1 cellular context compared by ENCODE assay signal in the genomic region with DNA sequence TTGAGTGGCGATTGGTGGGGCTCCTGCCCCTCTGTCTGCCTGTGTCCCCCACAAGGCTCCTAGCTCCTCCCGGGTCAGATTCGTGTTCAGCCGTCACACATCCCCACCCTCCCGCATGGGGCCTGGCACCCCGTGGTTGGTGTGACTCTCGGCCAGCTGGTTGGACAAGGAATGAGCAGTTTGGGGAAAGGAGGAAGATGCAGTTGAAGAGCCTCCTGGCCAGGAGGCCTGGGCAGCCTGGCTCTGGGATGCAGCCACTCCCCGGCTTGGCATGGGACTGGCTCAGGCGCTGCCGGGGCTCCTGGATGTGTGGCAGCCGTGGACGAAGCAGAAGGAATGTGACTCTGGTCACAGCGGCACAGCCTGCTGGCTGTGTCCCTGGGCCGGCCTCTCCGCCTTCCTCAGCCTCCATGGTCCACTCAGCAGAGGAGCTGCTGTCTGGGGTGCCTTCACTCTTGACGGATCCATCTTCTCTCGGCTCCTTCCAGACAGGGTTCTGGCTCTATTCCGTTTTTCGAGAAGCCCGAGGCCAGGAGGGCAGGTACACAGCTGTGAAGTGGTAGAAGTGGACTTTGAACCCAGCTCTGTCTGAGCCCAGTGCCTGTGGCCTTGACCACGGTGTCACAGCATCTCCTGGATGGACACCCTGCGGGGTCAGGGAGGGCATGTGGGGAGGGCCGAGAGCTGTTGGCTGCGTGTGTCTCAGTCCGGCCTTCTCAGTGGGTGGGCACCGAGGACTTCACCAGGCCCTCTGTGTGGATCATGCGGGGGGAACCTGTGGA.
TF ChIP-seq lines count a peak whose summit lies in the region.

No MANE protein-coding gene starts in this region.

TF ChIP-seq in HepG2, 621 proteins besides CTCF, POLR2A, EP300 and RAD21 (continued from another document and continues in another):
- TF ChIP-seq, protein P1, sequence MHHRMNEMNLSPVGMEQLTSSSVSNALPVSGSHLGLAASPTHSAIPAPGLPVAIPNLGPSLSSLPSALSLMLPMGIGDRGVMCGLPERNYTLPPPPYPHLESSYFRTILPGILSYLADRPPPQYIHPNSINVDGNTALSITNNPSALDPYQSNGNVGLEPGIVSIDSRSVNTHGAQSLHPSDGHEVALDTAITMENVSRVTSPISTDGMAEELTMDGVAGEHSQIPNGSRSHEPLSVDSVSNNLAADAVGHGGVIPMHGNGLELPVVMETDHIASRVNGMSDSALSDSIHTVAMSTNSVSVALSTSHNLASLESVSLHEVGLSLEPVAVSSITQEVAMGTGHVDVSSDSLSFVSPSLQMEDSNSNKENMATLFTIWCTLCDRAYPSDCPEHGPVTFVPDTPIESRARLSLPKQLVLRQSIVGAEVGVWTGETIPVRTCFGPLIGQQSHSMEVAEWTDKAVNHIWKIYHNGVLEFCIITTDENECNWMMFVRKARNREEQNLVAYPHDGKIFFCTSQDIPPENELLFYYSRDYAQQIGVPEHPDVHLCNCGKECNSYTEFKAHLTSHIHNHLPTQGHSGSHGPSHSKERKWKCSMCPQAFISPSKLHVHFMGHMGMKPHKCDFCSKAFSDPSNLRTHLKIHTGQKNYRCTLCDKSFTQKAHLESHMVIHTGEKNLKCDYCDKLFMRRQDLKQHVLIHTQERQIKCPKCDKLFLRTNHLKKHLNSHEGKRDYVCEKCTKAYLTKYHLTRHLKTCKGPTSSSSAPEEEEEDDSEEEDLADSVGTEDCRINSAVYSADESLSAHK (CRISPR knock-in tag; IDR thresholded peaks at IDR 0.05; ENCODE audit: borderline replicate concordance) = no peak
- TF ChIP-seq ZNF496 (CRISPR knock-in tag; IDR thresholded peaks at IDR 0.05; ENCODE audit: insufficient replicate concordance) (no peak), GFI1 (CRISPR knock-in tag; IDR thresholded peaks at IDR 0.05; ENCODE audit: borderline replicate concordance) (no peak), ZNF556 (CRISPR knock-in tag; IDR thresholded peaks at IDR 0.05; ENCODE audit: borderline replicate concordance) (peak; percentile 40; the same call in 1 of the 2 replicates), NFKBIZ (CRISPR knock-in tag; IDR thresholded peaks at IDR 0.05) (no peak), ZSCAN12 (CRISPR knock-in tag; IDR thresholded peaks at IDR 0.05) (no peak), SMARCC2 (IDR thresholded peaks at IDR 0.05) (no peak), ZNF17 (CRISPR knock-in tag; IDR thresholded peaks at IDR 0.05) (no peak), POLR2AphosphoS2 (IDR thresholded peaks at IDR 0.05; ENCODE audit: low read depth, low read length) (no peak), SAP130 (CRISPR knock-in tag; IDR thresholded peaks at IDR 0.05; ENCODE audit: low read depth) (peak; percentile 97), TBL1XR1 (IDR thresholded peaks at IDR 0.05; ENCODE audit: borderline replicate concordance, low read length, partially characterized antibody) (peak; percentile 83), ZNF333 (CRISPR knock-in tag; IDR thresholded peaks at IDR 0.05; ENCODE audit: borderline replicate concordance) (0 out of 2 replicates have a peak, but pooled peaks have one; percentile 33), TEAD2 (CRISPR knock-in tag; IDR thresholded peaks at IDR 0.05) (no peak), RFXANK (CRISPR knock-in tag; IDR thresholded peaks at IDR 0.05) (no peak), NONO (IDR thresholded peaks at IDR 0.05) (no peak), NONO (CRISPR knock-in tag; conservative IDR thresholded peaks at IDR 0.05) (peak; percentile 93), CEBPG (CRISPR knock-in tag; IDR thresholded peaks at IDR 0.05) (0 out of 2 replicates have a peak, but pooled peaks have one; percentile 15), HNRNPL (IDR thresholded peaks at IDR 0.05; ENCODE audit: low read depth, low read length) (0 out of 2 replicates have a peak, but pooled peaks have one; percentile 64), TAF1 (CRISPR knock-in tag; IDR thresholded peaks at IDR 0.05) (peak; percentile 48), SP4 (CRISPR knock-in tag; IDR thresholded peaks at IDR 0.05) (peak; percentile 59; the same call in 1 of the 2 replicates), NR2F1 (CRISPR knock-in tag; IDR thresholded peaks at IDR 0.05) (peak; percentile 97 to 100), BHLHE40 (IDR thresholded peaks at IDR 0.05; ENCODE audit: low read length) (peak; percentile 29; the same call in 1 of the 2 replicates), SMAD9 (CRISPR knock-in tag; IDR thresholded peaks at IDR 0.05) (no peak), TARDBP (CRISPR knock-in tag; IDR thresholded peaks at IDR 0.05) (peak; percentile 78), TBP (CRISPR knock-in tag; IDR thresholded peaks at IDR 0.05) (no peak), MAZ (IDR thresholded peaks at IDR 0.05; ENCODE audit: borderline replicate concordance, low read depth, low read length) (peak; percentile 69; the same call in 1 of the 2 replicates), MAZ (CRISPR knock-in tag; IDR thresholded peaks at IDR 0.05; ENCODE audit: low read depth) (peak; percentile 79), ISX (CRISPR knock-in tag; conservative IDR thresholded peaks at IDR 0.05) (no peak), ZEB1 (IDR thresholded peaks at IDR 0.05; ENCODE audit: insufficient replicate concordance, low read depth) (no peak), HOXA3 (CRISPR knock-in tag; IDR thresholded peaks at IDR 0.05) (peak; percentile 74), ZNF331 (CRISPR knock-in tag; IDR thresholded peaks at IDR 0.05) (peak; percentile 80), ZNF746 (CRISPR knock-in tag; IDR thresholded peaks at IDR 0.05) (peak; percentile 99), ZNF615 (CRISPR knock-in tag; IDR thresholded peaks at IDR 0.05; ENCODE audit: borderline replicate concordance) (no peak), ZNF563 (CRISPR knock-in tag; IDR thresholded peaks at IDR 0.05) (0 out of 2 replicates have a peak, but pooled peaks have one; percentile 21), NR2F6 (IDR thresholded peaks at IDR 0.05) (peak; percentile 96), NR2F6 (CRISPR knock-in tag; IDR thresholded peaks at IDR 0.05) (peak; percentile 99)
- TF ChIP-seq, protein P2, sequence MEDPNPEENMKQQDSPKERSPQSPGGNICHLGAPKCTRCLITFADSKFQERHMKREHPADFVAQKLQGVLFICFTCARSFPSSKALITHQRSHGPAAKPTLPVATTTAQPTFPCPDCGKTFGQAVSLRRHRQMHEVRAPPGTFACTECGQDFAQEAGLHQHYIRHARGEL (CRISPR knock-in tag; IDR thresholded peaks at IDR 0.05) = no peak
- TF ChIP-seq, protein P3, sequence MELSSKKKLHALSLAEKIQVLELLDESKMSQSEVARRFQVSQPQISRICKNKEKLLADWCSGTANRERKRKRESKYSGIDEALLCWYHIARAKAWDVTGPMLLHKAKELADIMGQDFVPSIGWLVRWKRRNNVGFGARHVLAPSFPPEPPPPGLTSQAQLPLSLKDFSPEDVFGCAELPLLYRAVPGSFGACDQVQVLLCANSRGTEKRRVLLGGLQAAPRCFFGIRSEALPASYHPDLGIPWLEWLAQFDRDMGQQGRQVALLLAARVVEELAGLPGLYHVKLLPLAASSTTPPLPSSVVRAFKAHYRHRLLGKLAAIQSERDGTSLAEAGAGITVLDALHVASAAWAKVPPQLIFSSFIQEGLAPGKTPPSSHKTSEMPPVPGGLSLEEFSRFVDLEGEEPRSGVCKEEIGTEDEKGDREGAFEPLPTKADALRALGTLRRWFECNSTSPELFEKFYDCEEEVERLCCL (CRISPR knock-in tag; IDR thresholded peaks at IDR 0.05; ENCODE audit: borderline replicate concordance) = no peak
- TF ChIP-seq, protein P4, sequence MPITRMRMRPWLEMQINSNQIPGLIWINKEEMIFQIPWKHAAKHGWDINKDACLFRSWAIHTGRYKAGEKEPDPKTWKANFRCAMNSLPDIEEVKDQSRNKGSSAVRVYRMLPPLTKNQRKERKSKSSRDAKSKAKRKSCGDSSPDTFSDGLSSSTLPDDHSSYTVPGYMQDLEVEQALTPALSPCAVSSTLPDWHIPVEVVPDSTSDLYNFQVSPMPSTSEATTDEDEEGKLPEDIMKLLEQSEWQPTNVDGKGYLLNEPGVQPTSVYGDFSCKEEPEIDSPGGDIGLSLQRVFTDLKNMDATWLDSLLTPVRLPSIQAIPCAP (CRISPR knock-in tag; IDR thresholded peaks at IDR 0.05; ENCODE audit: low read depth) = no peak
- TF ChIP-seq, protein P5, sequence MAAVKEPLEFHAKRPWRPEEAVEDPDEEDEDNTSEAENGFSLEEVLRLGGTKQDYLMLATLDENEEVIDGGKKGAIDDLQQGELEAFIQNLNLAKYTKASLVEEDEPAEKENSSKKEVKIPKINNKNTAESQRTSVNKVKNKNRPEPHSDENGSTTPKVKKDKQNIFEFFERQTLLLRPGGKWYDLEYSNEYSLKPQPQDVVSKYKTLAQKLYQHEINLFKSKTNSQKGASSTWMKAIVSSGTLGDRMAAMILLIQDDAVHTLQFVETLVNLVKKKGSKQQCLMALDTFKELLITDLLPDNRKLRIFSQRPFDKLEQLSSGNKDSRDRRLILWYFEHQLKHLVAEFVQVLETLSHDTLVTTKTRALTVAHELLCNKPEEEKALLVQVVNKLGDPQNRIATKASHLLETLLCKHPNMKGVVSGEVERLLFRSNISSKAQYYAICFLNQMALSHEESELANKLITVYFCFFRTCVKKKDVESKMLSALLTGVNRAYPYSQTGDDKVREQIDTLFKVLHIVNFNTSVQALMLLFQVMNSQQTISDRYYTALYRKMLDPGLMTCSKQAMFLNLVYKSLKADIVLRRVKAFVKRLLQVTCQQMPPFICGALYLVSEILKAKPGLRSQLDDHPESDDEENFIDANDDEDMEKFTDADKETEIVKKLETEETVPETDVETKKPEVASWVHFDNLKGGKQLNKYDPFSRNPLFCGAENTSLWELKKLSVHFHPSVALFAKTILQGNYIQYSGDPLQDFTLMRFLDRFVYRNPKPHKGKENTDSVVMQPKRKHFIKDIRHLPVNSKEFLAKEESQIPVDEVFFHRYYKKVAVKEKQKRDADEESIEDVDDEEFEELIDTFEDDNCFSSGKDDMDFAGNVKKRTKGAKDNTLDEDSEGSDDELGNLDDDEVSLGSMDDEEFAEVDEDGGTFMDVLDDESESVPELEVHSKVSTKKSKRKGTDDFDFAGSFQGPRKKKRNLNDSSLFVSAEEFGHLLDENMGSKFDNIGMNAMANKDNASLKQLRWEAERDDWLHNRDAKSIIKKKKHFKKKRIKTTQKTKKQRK (IDR thresholded peaks at IDR 0.05; ENCODE audit: low read length) = no peak
- TF ChIP-seq, protein P6, sequence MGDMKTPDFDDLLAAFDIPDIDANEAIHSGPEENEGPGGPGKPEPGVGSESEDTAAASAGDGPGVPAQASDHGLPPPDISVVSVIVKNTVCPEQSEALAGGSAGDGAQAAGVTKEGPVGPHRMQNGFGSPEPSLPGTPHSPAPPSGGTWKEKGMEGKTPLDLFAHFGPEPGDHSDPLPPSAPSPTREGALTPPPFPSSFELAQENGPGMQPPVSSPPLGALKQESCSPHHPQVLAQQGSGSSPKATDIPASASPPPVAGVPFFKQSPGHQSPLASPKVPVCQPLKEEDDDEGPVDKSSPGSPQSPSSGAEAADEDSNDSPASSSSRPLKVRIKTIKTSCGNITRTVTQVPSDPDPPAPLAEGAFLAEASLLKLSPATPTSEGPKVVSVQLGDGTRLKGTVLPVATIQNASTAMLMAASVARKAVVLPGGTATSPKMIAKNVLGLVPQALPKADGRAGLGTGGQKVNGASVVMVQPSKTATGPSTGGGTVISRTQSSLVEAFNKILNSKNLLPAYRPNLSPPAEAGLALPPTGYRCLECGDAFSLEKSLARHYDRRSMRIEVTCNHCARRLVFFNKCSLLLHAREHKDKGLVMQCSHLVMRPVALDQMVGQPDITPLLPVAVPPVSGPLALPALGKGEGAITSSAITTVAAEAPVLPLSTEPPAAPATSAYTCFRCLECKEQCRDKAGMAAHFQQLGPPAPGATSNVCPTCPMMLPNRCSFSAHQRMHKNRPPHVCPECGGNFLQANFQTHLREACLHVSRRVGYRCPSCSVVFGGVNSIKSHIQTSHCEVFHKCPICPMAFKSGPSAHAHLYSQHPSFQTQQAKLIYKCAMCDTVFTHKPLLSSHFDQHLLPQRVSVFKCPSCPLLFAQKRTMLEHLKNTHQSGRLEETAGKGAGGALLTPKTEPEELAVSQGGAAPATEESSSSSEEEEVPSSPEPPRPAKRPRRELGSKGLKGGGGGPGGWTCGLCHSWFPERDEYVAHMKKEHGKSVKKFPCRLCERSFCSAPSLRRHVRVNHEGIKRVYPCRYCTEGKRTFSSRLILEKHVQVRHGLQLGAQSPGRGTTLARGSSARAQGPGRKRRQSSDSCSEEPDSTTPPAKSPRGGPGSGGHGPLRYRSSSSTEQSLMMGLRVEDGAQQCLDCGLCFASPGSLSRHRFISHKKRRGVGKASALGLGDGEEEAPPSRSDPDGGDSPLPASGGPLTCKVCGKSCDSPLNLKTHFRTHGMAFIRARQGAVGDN (CRISPR knock-in tag; IDR thresholded peaks at IDR 0.05) = peak; percentile 92
- TF ChIP-seq, protein P7, sequence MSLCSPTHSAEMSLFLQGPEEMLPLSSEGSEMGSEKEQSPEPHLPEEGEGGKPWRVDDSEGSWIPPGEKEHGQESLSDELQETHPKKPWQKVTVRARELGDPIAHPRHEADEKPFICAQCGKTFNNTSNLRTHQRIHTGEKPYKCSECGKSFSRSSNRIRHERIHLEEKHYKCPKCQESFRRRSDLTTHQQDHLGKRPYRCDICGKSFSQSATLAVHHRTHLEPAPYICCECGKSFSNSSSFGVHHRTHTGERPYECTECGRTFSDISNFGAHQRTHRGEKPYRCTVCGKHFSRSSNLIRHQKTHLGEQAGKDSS (CRISPR knock-in tag; IDR thresholded peaks at IDR 0.05; ENCODE audit: borderline replicate concordance, low read depth) = peak; percentile 37; the same call in 1 of the 2 replicates
- TF ChIP-seq, protein P8, sequence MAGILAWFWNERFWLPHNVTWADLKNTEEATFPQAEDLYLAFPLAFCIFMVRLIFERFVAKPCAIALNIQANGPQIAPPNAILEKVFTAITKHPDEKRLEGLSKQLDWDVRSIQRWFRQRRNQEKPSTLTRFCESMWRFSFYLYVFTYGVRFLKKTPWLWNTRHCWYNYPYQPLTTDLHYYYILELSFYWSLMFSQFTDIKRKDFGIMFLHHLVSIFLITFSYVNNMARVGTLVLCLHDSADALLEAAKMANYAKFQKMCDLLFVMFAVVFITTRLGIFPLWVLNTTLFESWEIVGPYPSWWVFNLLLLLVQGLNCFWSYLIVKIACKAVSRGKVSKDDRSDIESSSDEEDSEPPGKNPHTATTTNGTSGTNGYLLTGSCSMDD (CRISPR knock-in tag; IDR thresholded peaks at IDR 0.05) = no peak
- TF ChIP-seq, protein P9, sequence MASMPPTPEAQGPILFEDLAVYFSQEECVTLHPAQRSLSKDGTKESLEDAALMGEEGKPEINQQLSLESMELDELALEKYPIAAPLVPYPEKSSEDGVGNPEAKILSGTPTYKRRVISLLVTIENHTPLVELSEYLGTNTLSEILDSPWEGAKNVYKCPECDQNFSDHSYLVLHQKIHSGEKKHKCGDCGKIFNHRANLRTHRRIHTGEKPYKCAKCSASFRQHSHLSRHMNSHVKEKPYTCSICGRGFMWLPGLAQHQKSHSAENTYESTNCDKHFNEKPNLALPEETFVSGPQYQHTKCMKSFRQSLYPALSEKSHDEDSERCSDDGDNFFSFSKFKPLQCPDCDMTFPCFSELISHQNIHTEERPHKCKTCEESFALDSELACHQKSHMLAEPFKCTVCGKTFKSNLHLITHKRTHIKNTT (CRISPR knock-in tag; IDR thresholded peaks at IDR 0.05) = no peak
